ENCODE assay signal across 2 cellular contexts in the genomic region with DNA sequence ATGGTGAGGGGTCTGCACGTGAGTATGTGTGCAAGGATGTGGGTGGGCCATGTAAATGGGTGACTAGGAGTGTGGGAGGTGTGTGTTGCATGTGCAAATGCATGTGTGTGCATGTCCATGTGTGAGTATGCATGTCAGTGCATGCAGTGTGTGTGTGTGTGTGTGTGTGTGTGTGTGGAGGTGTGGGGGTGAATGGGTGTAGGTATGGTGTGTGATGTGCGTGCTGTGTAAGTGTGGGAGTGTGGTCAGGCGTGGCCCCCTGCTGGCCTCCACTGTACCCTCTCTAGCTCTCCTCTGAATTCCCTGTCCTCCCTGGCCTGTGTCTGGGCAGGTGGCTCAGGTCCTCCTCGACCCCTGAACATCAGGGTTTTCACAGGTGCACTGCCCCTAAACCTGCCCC.
TF ChIP-seq lines count a peak whose summit lies in the region.

No MANE protein-coding gene starts in this region.

TF ChIP-seq in HCT116, 20 proteins besides CTCF, POLR2A, EP300 and RAD21:
- TF ChIP-seq, protein P1, sequence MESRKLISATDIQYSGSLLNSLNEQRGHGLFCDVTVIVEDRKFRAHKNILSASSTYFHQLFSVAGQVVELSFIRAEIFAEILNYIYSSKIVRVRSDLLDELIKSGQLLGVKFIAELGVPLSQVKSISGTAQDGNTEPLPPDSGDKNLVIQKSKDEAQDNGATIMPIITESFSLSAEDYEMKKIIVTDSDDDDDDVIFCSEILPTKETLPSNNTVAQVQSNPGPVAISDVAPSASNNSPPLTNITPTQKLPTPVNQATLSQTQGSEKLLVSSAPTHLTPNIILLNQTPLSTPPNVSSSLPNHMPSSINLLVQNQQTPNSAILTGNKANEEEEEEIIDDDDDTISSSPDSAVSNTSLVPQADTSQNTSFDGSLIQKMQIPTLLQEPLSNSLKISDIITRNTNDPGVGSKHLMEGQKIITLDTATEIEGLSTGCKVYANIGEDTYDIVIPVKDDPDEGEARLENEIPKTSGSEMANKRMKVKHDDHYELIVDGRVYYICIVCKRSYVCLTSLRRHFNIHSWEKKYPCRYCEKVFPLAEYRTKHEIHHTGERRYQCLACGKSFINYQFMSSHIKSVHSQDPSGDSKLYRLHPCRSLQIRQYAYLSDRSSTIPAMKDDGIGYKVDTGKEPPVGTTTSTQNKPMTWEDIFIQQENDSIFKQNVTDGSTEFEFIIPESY (IDR thresholded peaks at IDR 0.05; ENCODE audit: extremely low read depth, insufficient replicate concordance, low read length): no peak
- TF ChIP-seq YY1 (IDR thresholded peaks at IDR 0.05; ENCODE audit: extremely low read depth, insufficient replicate concordance, low read depth, low read length) (no peak), EZH2phosphoT487 (IDR thresholded peaks at IDR 0.05; ENCODE audit: borderline replicate concordance) (no peak), SIN3A (IDR thresholded peaks at IDR 0.05; ENCODE audit: low read depth) (no peak), ZFX (IDR thresholded peaks at IDR 0.05) (no peak), SRF (IDR thresholded peaks at IDR 0.05; ENCODE audit: low read depth) (no peak), POLR2AphosphoS5 (IDR thresholded peaks at IDR 0.05; ENCODE audit: low read depth, low read length) (no peak), EZH2 (IDR thresholded peaks at IDR 0.05) (no peak)

TF ChIP-seq in HepG2, 621 proteins besides CTCF, POLR2A, EP300 and RAD21:
- no peak for TF ChIP-seq SMYD3 (CRISPR knock-in tag; IDR thresholded peaks at IDR 0.05)
- TF ChIP-seq, protein P2, sequence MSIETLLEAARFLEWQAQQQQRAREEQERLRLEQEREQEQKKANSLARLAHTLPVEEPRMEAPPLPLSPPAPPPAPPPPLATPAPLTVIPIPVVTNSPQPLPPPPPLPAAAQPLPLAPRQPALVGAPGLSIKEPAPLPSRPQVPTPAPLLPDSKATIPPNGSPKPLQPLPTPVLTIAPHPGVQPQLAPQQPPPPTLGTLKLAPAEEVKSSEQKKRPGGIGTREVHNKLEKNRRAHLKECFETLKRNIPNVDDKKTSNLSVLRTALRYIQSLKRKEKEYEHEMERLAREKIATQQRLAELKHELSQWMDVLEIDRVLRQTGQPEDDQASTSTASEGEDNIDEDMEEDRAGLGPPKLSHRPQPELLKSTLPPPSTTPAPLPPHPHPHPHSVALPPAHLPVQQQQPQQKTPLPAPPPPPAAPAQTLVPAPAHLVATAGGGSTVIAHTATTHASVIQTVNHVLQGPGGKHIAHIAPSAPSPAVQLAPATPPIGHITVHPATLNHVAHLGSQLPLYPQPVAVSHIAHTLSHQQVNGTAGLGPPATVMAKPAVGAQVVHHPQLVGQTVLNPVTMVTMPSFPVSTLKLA (IDR thresholded peaks at IDR 0.05): peak; percentile 51
- TF ChIP-seq, protein P3, sequence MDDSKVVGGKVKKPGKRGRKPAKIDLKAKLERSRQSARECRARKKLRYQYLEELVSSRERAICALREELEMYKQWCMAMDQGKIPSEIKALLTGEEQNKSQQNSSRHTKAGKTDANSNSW (CRISPR knock-in tag; IDR thresholded peaks at IDR 0.05; ENCODE audit: borderline replicate concordance): no peak
- peak; percentile 39; the same call in 1 of the 2 replicates for TF ChIP-seq SMC3 (IDR thresholded peaks at IDR 0.05; ENCODE audit: low read length)
- TF ChIP-seq STAG1 (CRISPR knock-in tag; IDR thresholded peaks at IDR 0.05): peak; percentile 44
TF ChIP-seq in HepG2: peak in this region for 3.
